Comparison of ENCODE assay signal across 8 cellular contexts in the genomic region with DNA sequence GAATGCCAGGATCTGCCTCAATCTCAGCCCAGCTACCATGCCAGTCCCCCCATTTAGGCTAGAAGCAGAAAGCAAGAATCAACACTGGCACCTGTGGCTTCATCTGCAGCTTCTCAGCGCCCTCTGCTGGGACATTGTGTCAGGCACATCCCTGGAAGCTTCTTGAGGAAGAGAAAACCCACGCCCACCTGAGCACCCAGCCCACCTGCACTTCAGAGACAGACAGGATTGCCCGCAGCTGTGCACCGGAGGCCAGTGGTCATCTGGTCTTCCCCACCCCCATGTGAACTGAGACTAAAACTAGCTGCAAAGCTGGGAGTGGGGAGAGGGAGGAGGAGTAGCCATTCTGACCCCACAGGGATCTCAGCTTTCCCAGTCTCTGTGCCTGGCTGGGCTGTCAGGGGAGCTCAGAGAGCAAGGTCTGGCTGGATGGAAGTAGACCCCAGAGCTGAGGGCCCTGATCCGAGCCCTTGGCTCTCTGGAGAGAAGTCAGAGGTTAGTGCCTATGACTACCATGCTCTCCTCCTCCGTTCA.
DNase-seq lines count a peak whose midpoint lies in the region; ATAC-seq and TF ChIP-seq lines count a peak whose summit lies in the region.

No MANE protein-coding gene starts in this region.

- ATAC-seq in IMR-90 (ENCODE audit: low read depth), result peak; percentile 78
- ATAC-seq in GM19023 (IDR thresholded peaks at IDR 0.05; ENCODE audit: unreplicated experiment), result no peak

- no peak overlapping the region for H3K4me2 ChIP-seq in IMR-90 (ENCODE audit: low read depth, low read length)

- no peak overlapping the region for H2AK5ac ChIP-seq in IMR-90 (ENCODE audit: low read depth, low read length)

- no peak overlapping the region for H4K8ac ChIP-seq in IMR-90 (ENCODE audit: low read depth in 2 of 2, low read length in 2 of 2)

- no peaks in the 10 kb centered on the region for H3K9me3 ChIP-seq in IMR-90 (ENCODE audit: control insufficient read depth, insufficient read depth, low read length)

- TF ChIP-seq CTCF in IMR-90 (conservative IDR thresholded peaks at IDR 0.05; ENCODE audit: low read depth, low read length), result peak; percentile 74
- peak; percentile 88 for TF ChIP-seq CTCF in brain microvascular endothelial cell (IDR thresholded peaks at IDR 0.05; ENCODE audit: low read depth, low read length, missing control alignments)

- TF ChIP-seq RAD21 in IMR-90 (IDR thresholded peaks at IDR 0.05; ENCODE audit: low read length), result peak; percentile 75

- H4K5ac ChIP-seq in IMR-90 (ENCODE audit: low read depth, low read length), result no peak overlapping the region

- BruUV-seq in IMR-90 (replicated peaks; lab: Mats Ljungman, UMichigan), result no TSS peak

- H3K9ac ChIP-seq in IMR-90 (ENCODE audit: low read depth, low read length), result no peak overlapping the region

- intact Hi-C loops in IMR-90 (cut with micrococcal nuclease), result loop anchor here (1.0 to 2.0 kb wide), 3 partner anchors 338 to 467 kb away; no protein-coding TSS in a partner anchor

- no peak for TF ChIP-seq POLR2A in IMR-90 (IDR thresholded peaks at IDR 0.05; ENCODE audit: low read depth, low read length)

- DNase-seq in NK-92 treated with Interleukin-12 subunit alpha and Interleukin-12 subunit beta, amount 100 ng/mL, for 24 hours (lab: John Stamatoyannopoulos, UW), result peak; percentile 54
- DNase-seq in NK-92 (lab: John Stamatoyannopoulos, UW; ENCODE audit: unreplicated experiment) (no peak), IMR-90 (peak; percentile 55), SW480 (ENCODE audit: low spot score) (peak; percentile 58), brain microvascular endothelial cell (peak; percentile 48), kidney tubule cell (ENCODE audit: low spot score) (peak; percentile 55)
- DNase-seq in stimulated activated CD4-positive, alpha-beta T cell treated with anti-CD3 and anti-CD28 coated beads, TNF-alpha, amount 100 ng/mL, for 24 hours (ENCODE audit: low read depth in 3 of 3), result peak in 2 of 3 experiments; percentile 13 to 54

- H4K20me1 ChIP-seq in IMR-90 (ENCODE audit: insufficient read depth, low read length), result no peaks in the 10 kb centered on the region

- no CpG with 5 or more reads among the region's 6 CpGs for WGBS in IMR-90 (ENCODE audit: extremely low coverage in 2 of 2, insufficient read length in 1 of 2), 2 experiments

- H2AFZ ChIP-seq in IMR-90 (replicated peaks; ENCODE audit: low read length, poor library complexity), result peak overlapping the region; percentile 41

- no peak overlapping the region for H2BK15ac ChIP-seq in IMR-90 (ENCODE audit: low read depth, low read length)

- H2BK120ac ChIP-seq in IMR-90 (ENCODE audit: low read depth, low read length), result no peak overlapping the region

- H3K27me3 ChIP-seq in IMR-90 (ENCODE audit: control insufficient read depth, insufficient read depth, low read length) (peaks cover 10% of the 10 kb centered on the region), brain microvascular endothelial cell (replicated peaks) (no peaks in the 10 kb centered on the region)

- no peaks in the 10 kb centered on the region for H3K79me1 ChIP-seq in IMR-90 (ENCODE audit: low read depth in 1 of 2, low read length in 2 of 2)

- H3K36me3 ChIP-seq in IMR-90 (ENCODE audit: control insufficient read depth, insufficient read depth, low read length) (no peaks in the 10 kb centered on the region), brain microvascular endothelial cell (replicated peaks) (no peaks in the 10 kb centered on the region)

- POLR2A ChIA-PET in IMR-90 (lab: Charles Lee; ENCODE audit: unreplicated experiment), result no interaction called here

- CTCF ChIA-PET in IMR-90 (lab: Yijun Ruan, JAX), result interaction anchor here (0.5 to 1.7 kb wide), 8 partner anchors 10 to 475 kb away, joined by 3 to 6 read pairs (median 3); partner anchors contain the start of gene CCDC15

- H3K4ac ChIP-seq in IMR-90 (ENCODE audit: low read depth, low read length), result no peak overlapping the region

- H3K18ac ChIP-seq in IMR-90 (ENCODE audit: low read depth, low read length), result no peak overlapping the region

- no peak overlapping the region for H2BK5ac ChIP-seq in IMR-90 (ENCODE audit: low read depth, low read length, poor library complexity, severe bottlenecking)

- H2AK9ac ChIP-seq in IMR-90 (replicated peaks; ENCODE audit: low read depth, low read length, poor library complexity), result peak overlapping the region; percentile 69

- H3K4me3 ChIP-seq in IMR-90 (ENCODE audit: insufficient read depth, low read depth, low read length) (no peak overlapping the region), brain microvascular endothelial cell (ENCODE audit: low read depth, low read length) (no peak overlapping the region)

- dilution Hi-C loops in IMR-90 (cut with HindIII; ENCODE audit: low sequenced_read_pairs, unreplicated experiment), result no loop called here

- no peak overlapping the region for H3K56ac ChIP-seq in IMR-90 (ENCODE audit: extremely low read depth, insufficient read depth, low read length)

- H3K27ac ChIP-seq in IMR-90 (ENCODE audit: insufficient read depth, low read length) (no peak overlapping the region), brain microvascular endothelial cell (no peak overlapping the region)

- H3K23ac ChIP-seq in IMR-90 (ENCODE audit: low read depth, low read length), result no peak overlapping the region

- in situ Hi-C loops in IMR-90 (cut with MboI; ENCODE audit: low sequenced_read_pairs) (loop anchor here (10.0 kb wide), 1 partner anchor 454 kb away; no protein-coding TSS in a partner anchor), brain microvascular endothelial cell (cut with HindIII; ENCODE audit: low pct_ligation_motif_present, low sequenced_read_pairs) (no loop called here)

- H4K91ac ChIP-seq in IMR-90 (ENCODE audit: insufficient read depth, low read depth, low read length), result no peak overlapping the region

- 0 out of 2 replicates have a peak, but pooled peaks cover 2% of the 10 kb centered on the region for H3K9me1 ChIP-seq in IMR-90 (ENCODE audit: insufficient read depth, low read length)

- H3K4me1 ChIP-seq in IMR-90 (ENCODE audit: control insufficient read depth, insufficient read depth, low read length), result no peaks in the 10 kb centered on the region

- H2BK20ac ChIP-seq in IMR-90 (ENCODE audit: low read depth, low read length), result no peak overlapping the region

- no peak overlapping the region for H3K14ac ChIP-seq in IMR-90 (replicated peaks; ENCODE audit: low read depth, low read length)

TF ChIP-seq in IMR-90, 13 proteins besides CTCF, POLR2A, EP300 and RAD21:
- TF ChIP-seq RFX5 (IDR thresholded peaks at IDR 0.05; ENCODE audit: low read depth, low read length), result no peak
- TF ChIP-seq BHLHE40 (IDR thresholded peaks at IDR 0.05; ENCODE audit: low read depth, low read length), result no peak
- TF ChIP-seq MAZ (IDR thresholded peaks at IDR 0.05; ENCODE audit: borderline replicate concordance, low read depth, low read length), result no peak
- peak; percentile 63 for TF ChIP-seq SMC3 (IDR thresholded peaks at IDR 0.05; ENCODE audit: low read depth, low read length)
- no peak for TF ChIP-seq CEBPB (IDR thresholded peaks at IDR 0.05; ENCODE audit: low read depth, low read length)
- no peak for TF ChIP-seq USF2 (IDR thresholded peaks at IDR 0.05; ENCODE audit: low read depth, low read length)
